ENCODE assay signal across 1 cellular context in the genomic region with DNA sequence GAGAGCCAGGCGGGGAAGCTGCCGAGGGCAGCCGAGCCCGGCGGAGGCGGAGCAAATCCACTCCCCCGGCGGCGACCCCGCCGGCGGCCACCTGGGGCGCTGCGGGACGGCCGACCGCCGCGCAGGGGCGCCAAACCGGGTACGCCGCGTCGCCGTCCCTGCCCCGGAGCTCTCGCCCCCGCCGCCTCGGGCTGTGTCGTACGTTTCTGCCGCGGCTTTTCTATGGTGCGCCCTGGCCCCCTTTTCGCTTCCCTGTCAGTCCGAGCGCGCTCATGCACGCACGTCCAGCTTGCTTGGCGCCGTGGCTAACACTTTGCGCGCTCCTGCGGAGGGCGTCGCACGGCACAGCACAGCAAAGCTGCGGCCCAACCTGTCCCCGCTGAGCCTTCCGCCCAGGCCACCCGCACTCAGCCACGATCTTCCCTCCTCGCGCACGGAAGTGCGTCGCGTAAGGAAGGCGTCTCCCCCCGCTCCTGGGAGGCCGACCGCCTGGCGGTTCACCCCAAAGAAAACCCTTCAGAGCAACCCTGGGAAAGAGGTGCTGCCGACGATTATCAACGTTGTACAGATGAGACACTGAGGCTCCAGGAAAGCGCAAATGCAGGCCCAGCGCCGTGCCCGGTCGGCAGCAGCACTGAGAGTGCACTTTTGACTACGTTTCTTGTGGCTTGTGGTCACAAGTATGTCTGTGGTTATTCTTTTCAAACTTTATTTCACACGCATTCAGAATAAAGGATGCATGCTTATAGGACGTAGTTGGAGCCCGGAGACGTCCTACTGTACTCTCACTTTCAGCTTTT.
TF ChIP-seq lines count a peak whose summit lies in the region.

Gene HECTD1 (minus strand): TSS at position 48 of the 800 bp plus-strand sequence. CDS start 1,857 bp downstream, outside the sequence.

TF ChIP-seq in GM12878, 131 proteins besides CTCF, POLR2A, EP300 and RAD21 (continued from another document and continues in another):
- TF ChIP-seq, protein P1, sequence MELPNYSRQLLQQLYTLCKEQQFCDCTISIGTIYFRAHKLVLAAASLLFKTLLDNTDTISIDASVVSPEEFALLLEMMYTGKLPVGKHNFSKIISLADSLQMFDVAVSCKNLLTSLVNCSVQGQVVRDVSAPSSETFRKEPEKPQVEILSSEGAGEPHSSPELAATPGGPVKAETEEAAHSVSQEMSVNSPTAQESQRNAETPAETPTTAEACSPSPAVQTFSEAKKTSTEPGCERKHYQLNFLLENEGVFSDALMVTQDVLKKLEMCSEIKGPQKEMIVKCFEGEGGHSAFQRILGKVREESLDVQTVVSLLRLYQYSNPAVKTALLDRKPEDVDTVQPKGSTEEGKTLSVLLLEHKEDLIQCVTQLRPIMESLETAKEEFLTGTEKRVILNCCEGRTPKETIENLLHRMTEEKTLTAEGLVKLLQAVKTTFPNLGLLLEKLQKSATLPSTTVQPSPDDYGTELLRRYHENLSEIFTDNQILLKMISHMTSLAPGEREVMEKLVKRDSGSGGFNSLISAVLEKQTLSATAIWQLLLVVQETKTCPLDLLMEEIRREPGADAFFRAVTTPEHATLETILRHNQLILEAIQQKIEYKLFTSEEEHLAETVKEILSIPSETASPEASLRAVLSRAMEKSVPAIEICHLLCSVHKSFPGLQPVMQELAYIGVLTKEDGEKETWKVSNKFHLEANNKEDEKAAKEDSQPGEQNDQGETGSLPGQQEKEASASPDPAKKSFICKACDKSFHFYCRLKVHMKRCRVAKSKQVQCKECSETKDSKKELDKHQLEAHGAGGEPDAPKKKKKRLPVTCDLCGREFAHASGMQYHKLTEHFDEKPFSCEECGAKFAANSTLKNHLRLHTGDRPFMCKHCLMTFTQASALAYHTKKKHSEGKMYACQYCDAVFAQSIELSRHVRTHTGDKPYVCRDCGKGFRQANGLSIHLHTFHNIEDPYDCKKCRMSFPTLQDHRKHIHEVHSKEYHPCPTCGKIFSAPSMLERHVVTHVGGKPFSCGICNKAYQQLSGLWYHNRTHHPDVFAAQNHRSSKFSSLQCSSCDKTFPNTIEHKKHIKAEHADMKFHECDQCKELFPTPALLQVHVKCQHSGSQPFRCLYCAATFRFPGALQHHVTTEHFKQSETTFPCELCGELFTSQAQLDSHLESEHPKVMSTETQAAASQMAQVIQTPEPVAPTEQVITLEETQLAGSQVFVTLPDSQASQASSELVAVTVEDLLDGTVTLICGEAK (IDR thresholded peaks at IDR 0.05; ENCODE audit: borderline replicate concordance), result peak; percentile 83
- TF ChIP-seq HCFC1 (IDR thresholded peaks at IDR 0.05; ENCODE audit: low read length), result peak; percentile 28; the same call in 1 of the 2 replicates
- TF ChIP-seq NFXL1 (IDR thresholded peaks at IDR 0.05; ENCODE audit: borderline replicate concordance), result no peak
- TF ChIP-seq, protein P2, sequence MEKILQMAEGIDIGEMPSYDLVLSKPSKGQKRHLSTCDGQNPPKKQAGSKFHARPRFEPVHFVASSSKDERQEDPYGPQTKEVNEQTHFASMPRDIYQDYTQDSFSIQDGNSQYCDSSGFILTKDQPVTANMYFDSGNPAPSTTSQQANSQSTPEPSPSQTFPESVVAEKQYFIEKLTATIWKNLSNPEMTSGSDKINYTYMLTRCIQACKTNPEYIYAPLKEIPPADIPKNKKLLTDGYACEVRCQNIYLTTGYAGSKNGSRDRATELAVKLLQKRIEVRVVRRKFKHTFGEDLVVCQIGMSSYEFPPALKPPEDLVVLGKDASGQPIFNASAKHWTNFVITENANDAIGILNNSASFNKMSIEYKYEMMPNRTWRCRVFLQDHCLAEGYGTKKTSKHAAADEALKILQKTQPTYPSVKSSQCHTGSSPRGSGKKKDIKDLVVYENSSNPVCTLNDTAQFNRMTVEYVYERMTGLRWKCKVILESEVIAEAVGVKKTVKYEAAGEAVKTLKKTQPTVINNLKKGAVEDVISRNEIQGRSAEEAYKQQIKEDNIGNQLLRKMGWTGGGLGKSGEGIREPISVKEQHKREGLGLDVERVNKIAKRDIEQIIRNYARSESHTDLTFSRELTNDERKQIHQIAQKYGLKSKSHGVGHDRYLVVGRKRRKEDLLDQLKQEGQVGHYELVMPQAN (conservative IDR thresholded peaks at IDR 0.05), result peak; percentile 35; the same call in 1 of the 2 replicates
- peak; percentile 49; the same call in 1 of the 2 replicates for TF ChIP-seq BCL11A (IDR thresholded peaks at IDR 0.05; ENCODE audit: low read depth, low read length)
- no peak for TF ChIP-seq CEBPZ (IDR thresholded peaks at IDR 0.05; ENCODE audit: low read depth, low read length)
- no peak for TF ChIP-seq CUX1 (IDR thresholded peaks at IDR 0.05; ENCODE audit: insufficient replicate concordance, low read depth, low read length)
- TF ChIP-seq HDAC2 (IDR thresholded peaks at IDR 0.05), result no peak
- TF ChIP-seq BACH1 (IDR thresholded peaks at IDR 0.05; ENCODE audit: borderline replicate concordance), result peak; percentile 70
- TF ChIP-seq SMARCA5 (IDR thresholded peaks at IDR 0.05), result peak; percentile 98
- no peak for TF ChIP-seq ASH2L (IDR thresholded peaks at IDR 0.05; ENCODE audit: borderline replicate concordance, low read depth)
- no peak; the same call in 1 of the 2 replicates for TF ChIP-seq JUND (IDR thresholded peaks at IDR 0.05; ENCODE audit: low read depth, low read length)
- TF ChIP-seq, protein P3, sequence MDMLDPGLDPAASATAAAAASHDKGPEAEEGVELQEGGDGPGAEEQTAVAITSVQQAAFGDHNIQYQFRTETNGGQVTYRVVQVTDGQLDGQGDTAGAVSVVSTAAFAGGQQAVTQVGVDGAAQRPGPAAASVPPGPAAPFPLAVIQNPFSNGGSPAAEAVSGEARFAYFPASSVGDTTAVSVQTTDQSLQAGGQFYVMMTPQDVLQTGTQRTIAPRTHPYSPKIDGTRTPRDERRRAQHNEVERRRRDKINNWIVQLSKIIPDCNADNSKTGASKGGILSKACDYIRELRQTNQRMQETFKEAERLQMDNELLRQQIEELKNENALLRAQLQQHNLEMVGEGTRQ (IDR thresholded peaks at IDR 0.05; ENCODE audit: borderline replicate concordance, low read depth, low read length), result no peak
- TF ChIP-seq PAX8 (IDR thresholded peaks at IDR 0.05), result no peak
- TF ChIP-seq MYC (IDR thresholded peaks at IDR 0.05; ENCODE audit: insufficient read depth, insufficient read length, insufficient replicate concordance, low read length, severe bottlenecking), result no peak
- TF ChIP-seq PAX5 (IDR thresholded peaks at IDR 0.05; ENCODE audit: borderline replicate concordance, low read depth, low read length), result peak; percentile 51
- TF ChIP-seq USF1 (IDR thresholded peaks at IDR 0.05; ENCODE audit: borderline replicate concordance, extremely low read length, insufficient read depth, low read depth, low read length), result no peak
- TF ChIP-seq, protein P4, sequence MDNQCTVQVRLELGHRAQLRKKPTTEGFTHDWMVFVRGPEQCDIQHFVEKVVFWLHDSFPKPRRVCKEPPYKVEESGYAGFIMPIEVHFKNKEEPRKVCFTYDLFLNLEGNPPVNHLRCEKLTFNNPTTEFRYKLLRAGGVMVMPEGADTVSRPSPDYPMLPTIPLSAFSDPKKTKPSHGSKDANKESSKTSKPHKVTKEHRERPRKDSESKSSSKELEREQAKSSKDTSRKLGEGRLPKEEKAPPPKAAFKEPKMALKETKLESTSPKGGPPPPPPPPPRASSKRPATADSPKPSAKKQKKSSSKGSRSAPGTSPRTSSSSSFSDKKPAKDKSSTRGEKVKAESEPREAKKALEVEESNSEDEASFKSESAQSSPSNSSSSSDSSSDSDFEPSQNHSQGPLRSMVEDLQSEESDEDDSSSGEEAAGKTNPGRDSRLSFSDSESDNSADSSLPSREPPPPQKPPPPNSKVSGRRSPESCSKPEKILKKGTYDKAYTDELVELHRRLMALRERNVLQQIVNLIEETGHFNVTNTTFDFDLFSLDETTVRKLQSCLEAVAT (IDR thresholded peaks at IDR 0.05), result peak; percentile 96
- peak; percentile 84 to 85 for TF ChIP-seq IKZF2 (IDR thresholded peaks at IDR 0.05)
- peak; percentile 33 to 58; a peak in 3 of 4 replicates for TF ChIP-seq BHLHE40 (IDR thresholded peaks at IDR 0.05; ENCODE audit: borderline replicate concordance in 1 of 2, low read depth in 2 of 2, low read length in 1 of 2)
- TF ChIP-seq IRF5 (IDR thresholded peaks at IDR 0.05; ENCODE audit: borderline replicate concordance), result peak; percentile 74
- no peak for TF ChIP-seq ZNF274 (IDR thresholded peaks at IDR 0.05; ENCODE audit: insufficient read depth, insufficient read length)
- TF ChIP-seq, protein P5, sequence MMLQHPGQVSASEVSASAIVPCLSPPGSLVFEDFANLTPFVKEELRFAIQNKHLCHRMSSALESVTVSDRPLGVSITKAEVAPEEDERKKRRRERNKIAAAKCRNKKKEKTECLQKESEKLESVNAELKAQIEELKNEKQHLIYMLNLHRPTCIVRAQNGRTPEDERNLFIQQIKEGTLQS (IDR thresholded peaks at IDR 0.05; ENCODE audit: borderline replicate concordance, extremely low read depth, low read depth, low read length), result no peak
- peak; percentile 44; the same call in 1 of the 2 replicates for TF ChIP-seq ZBTB33 (IDR thresholded peaks at IDR 0.05)
